In the genomic region with DNA sequence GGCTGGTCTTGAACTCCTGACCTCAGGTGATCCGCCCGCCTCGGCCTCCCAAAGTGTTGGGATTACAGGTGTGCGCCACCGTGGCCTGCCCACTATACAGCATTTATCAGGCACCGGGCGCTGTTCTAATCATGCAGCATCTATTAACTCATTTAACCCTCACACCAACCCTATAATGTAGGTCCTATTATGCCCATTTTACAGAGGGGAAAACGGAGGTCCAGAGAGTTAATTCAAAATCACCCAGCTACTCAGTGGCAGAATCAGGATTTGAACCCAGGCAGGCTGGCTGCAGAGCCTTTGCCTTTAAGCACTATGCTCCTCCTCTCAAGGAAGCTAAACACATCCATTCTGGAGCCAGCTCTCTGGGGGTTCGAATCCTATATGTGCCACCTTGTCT, we compare ENCODE assay signal across 23 cellular contexts. TPM values are rescaled to one million over a fixed set of nuclear protein-coding genes. Genes with fewer than 3 reads are reported as not detected.
DNase-seq lines count a peak whose midpoint lies in the region; ATAC-seq, FAIRE-seq and TF ChIP-seq lines count a peak whose summit lies in the region.
"Had no signal": no experiment of that assay in that cellular context is flagged by ENCODE, and none has a peak within 500 bp of the region (broad histone marks: within the 10 kb centered on the region; RNA-seq: fewer than 3 reads in every experiment).

No MANE protein-coding gene starts in this region.

- H3K79me2 ChIP-seq in HepG2 (ENCODE audit: insufficient read depth, low read length) (no peaks in the 10 kb centered on the region), K562 (ENCODE audit: control insufficient read depth, insufficient read depth, low read length) (no peaks in the 10 kb centered on the region)

- ATAC-seq in HepG2 (no peak), right lobe of liver (no peak), K562 (no peak), lower lobe of right lung (no peak), HG02678 (IDR thresholded peaks at IDR 0.05; ENCODE audit: unreplicated experiment) (no peak)
- ATAC-seq: GM23338, HCT116 had no signal

- BruUV-seq in HepG2 (replicated peaks; lab: Mats Ljungman, UMichigan) (no TSS peak), K562 (replicated peaks; lab: Mats Ljungman, UMichigan) (no TSS peak)

- H3K27me3 ChIP-seq in HepG2 (ENCODE audit: control insufficient read depth in 1 of 2, insufficient read depth in 2 of 2, low read length in 2 of 2): peaks cover 2 to 6% of the 10 kb centered on the region in 2 experiments; a peak in 1 of 5 replicates
- H3K27me3 ChIP-seq in right lobe of liver: no peaks in the 10 kb centered on the region
- H3K27me3 ChIP-seq in K562 (ENCODE audit: control insufficient read depth in 2 of 2, insufficient read depth in 2 of 2, low read length in 2 of 2): no peaks in the 10 kb centered on the region
- H3K27me3 ChIP-seq in lower lobe of right lung (ENCODE audit: low read depth): peaks cover 20% of the 10 kb centered on the region

- H3K9me3 ChIP-seq in HepG2 (ENCODE audit: low read length) (no peaks in the 10 kb centered on the region), right lobe of liver (no peaks in the 10 kb centered on the region), K562 (replicated peaks; ENCODE audit: control insufficient read depth, insufficient read depth, low read depth, low read length) (no peaks in the 10 kb centered on the region), lower lobe of right lung (no peaks in the 10 kb centered on the region)
- H3K9me3 ChIP-seq: BLaER1 had no signal

- H3K4me1 ChIP-seq in HepG2 (ENCODE audit: insufficient read depth, low read length) (no peaks in the 10 kb centered on the region), right lobe of liver (no peaks in the 10 kb centered on the region), K562 (replicated peaks in 1 of 2; ENCODE audit: control insufficient read depth in 2 of 2, insufficient read depth in 2 of 2, low read length in 2 of 2) (peaks cover 0 to 17% of the 10 kb centered on the region in 2 experiments; a peak in 2 of 5 replicates), lower lobe of right lung (peaks cover 4% of the 10 kb centered on the region)
- H3K4me1 ChIP-seq: BLaER1 had no signal

- no peak for DNase-seq in HepG2 (ENCODE audit: low spot score)
- no peak for DNase-seq in right lobe of liver
- no peak for DNase-seq in K562 (ENCODE audit: extremely low read depth in 1 of 4, low spot score in 3 of 4)
- peak; percentile 10 for DNase-seq in lower lobe of right lung
- DNase-seq in NCI-H446 treated with DMSO at 0.1 percent for 48 hours (lab: John Stamatoyannopoulos, UW): no peak
- no peak for DNase-seq in activated T-cell treated with anti-CD3 and anti-CD28 coated beads, Interleukin-2, amount 50 U/mL, for 1 hour
- DNase-seq: 8988T; Calu3; CD4-positive, alpha-beta memory T cell; COR-L47; DMS53; DMS79 treated with DMSO at 0.1 percent for 48 hours; GF-D8; H9; HFFc6 had no signal

- POLR2A ChIA-PET in HepG2 (lab: Yijun Ruan, JAX): no interaction called here
- POLR2A ChIA-PET in K562 (lab: Yijun Ruan, JAX): interaction anchor here (0.6 to 1.5 kb wide), 2 partner anchors 34 to 71 kb away, joined by 3 to 4 read pairs; no protein-coding TSS in a partner anchor

- no peaks in the 10 kb centered on the region for H3K36me3 ChIP-seq in HepG2 (replicated peaks in 1 of 2; ENCODE audit: control insufficient read depth in 1 of 2, insufficient read depth in 2 of 2, low read length in 2 of 2)
- no peaks in the 10 kb centered on the region for H3K36me3 ChIP-seq in right lobe of liver
- H3K36me3 ChIP-seq in K562 (ENCODE audit: control insufficient read depth, insufficient read depth, low read length): no peaks in the 10 kb centered on the region
- H3K36me3 ChIP-seq in lower lobe of right lung: no peaks in the 10 kb centered on the region
- H3K36me3 ChIP-seq: BLaER1 had no signal

- no peak overlapping the region for H3K27ac ChIP-seq in HepG2 (ENCODE audit: extremely low read length, insufficient read depth, low read length)
- H3K27ac ChIP-seq in right lobe of liver: no peak overlapping the region
- H3K27ac ChIP-seq in K562 (ENCODE audit: extremely low read depth, low read depth, low read length): no peak overlapping the region
- H3K27ac ChIP-seq in lower lobe of right lung: no peak overlapping the region
- H3K27ac ChIP-seq: BLaER1, C4-2B had no signal

- H3K4me2 ChIP-seq in HepG2 (ENCODE audit: low read depth, low read length): no peak overlapping the region
- H3K4me2 ChIP-seq in K562 (ENCODE audit: insufficient read depth, low read length): no peak overlapping the region
- H3K4me2 ChIP-seq: BLaER1, GM23338 had no signal

- TF ChIP-seq CTCF in HepG2 (CRISPR knock-in tag; IDR thresholded peaks at IDR 0.05) (no peak), right lobe of liver (IDR thresholded peaks at IDR 0.05) (no peak), K562 (IDR thresholded peaks at IDR 0.05 in 2 of 3, conservative IDR thresholded peaks at IDR 0.05 in 1 of 3; ENCODE audit: insufficient read depth in 2 of 3, low read depth in 1 of 3, low read length in 3 of 3) (no peak), lower lobe of right lung (IDR thresholded peaks at IDR 0.05) (no peak)

- no peak for TF ChIP-seq POLR2A in HepG2 (IDR thresholded peaks at IDR 0.05; ENCODE audit: insufficient read depth in 1 of 2, low read depth in 2 of 2, low read length in 2 of 2)
- TF ChIP-seq POLR2A in right lobe of liver (IDR thresholded peaks at IDR 0.05): no peak
- TF ChIP-seq POLR2A in K562 (conservative IDR thresholded peaks at IDR 0.05): no peak

- no peaks in the 10 kb centered on the region for H3K9me1 ChIP-seq in K562 (ENCODE audit: control insufficient read depth, insufficient read depth, low read length)

- no peak overlapping the region for H3K9ac ChIP-seq in HepG2 (ENCODE audit: insufficient read depth, low read depth, low read length)
- H3K9ac ChIP-seq in K562 (ENCODE audit: insufficient read depth in 1 of 2, low read depth in 2 of 2, low read length in 2 of 2): no peak overlapping the region
- H3K9ac ChIP-seq: BLaER1 had no signal

- CTCF ChIA-PET in HepG2 (lab: Yijun Ruan, JAX; ENCODE audit: low intra/inter-chr PET ratio, low total read pairs) (no interaction called here), K562 (lab: Yijun Ruan, JAX; ENCODE audit: low intra/inter-chr PET ratio) (no interaction called here)

- no peak for FAIRE-seq in HepG2 (lab: Jason Lieb, UNC)
- FAIRE-seq in K562 (lab: Jason Lieb, UNC): no peak
- FAIRE-seq: GM12891, GM18507 had no signal

- TF ChIP-seq EP300 in HepG2 (IDR thresholded peaks at IDR 0.05; ENCODE audit: low read depth in 2 of 2, low read length in 2 of 2) (no peak), HepG2 (CRISPR knock-in tag; IDR thresholded peaks at IDR 0.05; ENCODE audit: borderline replicate concordance) (no peak), K562 (IDR thresholded peaks at IDR 0.05; ENCODE audit: low read length) (no peak)

- H2AFZ ChIP-seq in HepG2 (ENCODE audit: low read length): no peak overlapping the region
- H2AFZ ChIP-seq in K562 (ENCODE audit: low read depth, low read length): no peak overlapping the region
- H2AFZ ChIP-seq: GM23338 had no signal

- TF ChIP-seq RAD21 in HepG2 (CRISPR knock-in tag; IDR thresholded peaks at IDR 0.05) (no peak), K562 (CRISPR knock-in tag; conservative IDR thresholded peaks at IDR 0.05 in 1 of 2, IDR thresholded peaks at IDR 0.05 in 1 of 2) (no peak)

- H4K20me1 ChIP-seq in HepG2 (ENCODE audit: insufficient read depth, low read length) (no peaks in the 10 kb centered on the region), K562 (replicated peaks; ENCODE audit: control insufficient read depth, insufficient read depth, low read length) (no peaks in the 10 kb centered on the region)
- H4K20me1 ChIP-seq: BLaER1 had no signal

- intact Hi-C loops in HepG2 (cut with micrococcal nuclease; ENCODE audit: unreplicated experiment): no loop called here
- intact Hi-C loops in right lobe of liver (cut with DNase I): no loop called here
- intact Hi-C loops in K562 (cut with micrococcal nuclease): no loop called here
- intact Hi-C loops in lower lobe of right lung (cut with DNase I): no loop called here

- in situ Hi-C loops in HepG2 (cut with HindIII; ENCODE audit: extremely low pct_ligation_motif_present, low pct_unique_long_range_greater_than_20kb) (no loop called here), K562 (cut with MboI) (no loop called here)

- H3K4me3 ChIP-seq in HepG2 (replicated peaks in 1 of 3; ENCODE audit: insufficient read depth in 1 of 3, low read depth in 2 of 3, low read length in 3 of 3) (no peak overlapping the region), right lobe of liver (no peak overlapping the region), K562 (no peak overlapping the region), lower lobe of right lung (no peak overlapping the region)
- H3K4me3 ChIP-seq: BLaER1, GM23338 had no signal

- 70% methylated on average over 9 of the region's 9 CpGs for WGBS in HepG2 (ENCODE audit: low lambda C conversion rate)
- WGBS in right lobe of liver (ENCODE audit: insufficient coverage, low coverage, low lambda C conversion rate, missing lambda C conversion rate): 83% methylated on average over 9 of the region's 9 CpGs
- WGBS in K562 (ENCODE audit: insufficient coverage, low coverage, missing lambda C conversion rate): 79% methylated on average over 9 of the region's 9 CpGs

RNA-seq across cellular contexts. Expression of a gene that starts 54.3 kb away (rescaled TPM):
- 0.89 TPM in 1 of 2 replicates, not detected in the other for total RNA-seq in HepG2 (2016; rRNA removed; fragmentation: Illumina TruSeq; extraction: Trizol)
- total RNA-seq in HepG2 (2016; cell fraction: cytosol; rRNA removed; fragmentation: Illumina TruSeq; extraction: Trizol; ENCODE audit: low read depth): not detected in 2 replicates
- total RNA-seq in HepG2 (2016; cell fraction: insoluble cytoplasmic fraction; rRNA removed; fragmentation: Illumina TruSeq; extraction: Trizol): 0.39 and 0.41 TPM in 2 replicates
- total RNA-seq in HepG2 (2016; cell fraction: membrane; rRNA removed; fragmentation: Illumina TruSeq; extraction: Trizol): 0.19 and 0.62 TPM in 2 replicates
- 0.60 TPM in 1 of 2 replicates, not detected in the other for total RNA-seq in HepG2 (2016; cell fraction: nucleus; rRNA removed; fragmentation: Illumina TruSeq; extraction: Trizol)
- 0.24 and 0.35 TPM in 2 replicates for polyA plus RNA-seq in HepG2 (2011; rRNA removed)
- polyA plus RNA-seq in HepG2 (2011; cell fraction: cytosol; rRNA removed): 0.05 and 0.31 TPM in 2 replicates
- polyA plus RNA-seq in HepG2 (2011; cell fraction: nucleus; rRNA removed): 2.1 and 2.6 TPM in 2 replicates
- 0.44 and 0.64 TPM in 2 replicates for polyA plus RNA-seq in HepG2 (2012)
- not detected in 2 replicates for polyA plus RNA-seq in HepG2 (2016; cell fraction: cytosol; fragmentation: Illumina TruSeq; extraction: Trizol; ENCODE audit: low read depth)
- polyA plus RNA-seq in HepG2 (2016; cell fraction: insoluble cytoplasmic fraction; fragmentation: Illumina TruSeq; extraction: Trizol; ENCODE audit: low read depth): 0.52 TPM in 1 of 2 replicates, not detected in the other
- polyA plus RNA-seq in HepG2 (2016; cell fraction: membrane; fragmentation: Illumina TruSeq; extraction: Trizol; ENCODE audit: low read depth): not detected in 2 replicates
- polyA plus RNA-seq in HepG2 (2016; cell fraction: nucleus; fragmentation: Illumina TruSeq; extraction: Trizol; ENCODE audit: insufficient read depth, low read depth): 1.4 and 3.1 TPM in 2 replicates
- 0.91 TPM in 1 of 2 replicates, not detected in the other for polyA minus RNA-seq in HepG2 (2011; rRNA and poly(A)+ RNA removed; ENCODE audit: low replicate concordance)
- polyA minus RNA-seq in HepG2 (2011; cell fraction: cytosol; rRNA and poly(A)+ RNA removed): not detected in 2 replicates
- polyA minus RNA-seq in HepG2 (2011; cell fraction: nucleus; rRNA and poly(A)+ RNA removed): not detected in 2 replicates
- total RNA-seq in right lobe of liver: 1 to 10 TPM in 5 of 6 experiments, under 1 TPM in 1; 0.93 to 3.1 (median 2.0) TPM
- total RNA-seq in K562 (2011; cell fraction: chromatin; rRNA removed; ENCODE audit: low replicate concordance): 1.7 and 3.2 TPM in 2 replicates
- total RNA-seq in K562 (2011; cell fraction: nucleolus; rRNA removed): 0.83 and 1.8 TPM in 2 replicates
- 0.92 and 2.5 TPM in 2 replicates for total RNA-seq in K562 (2011; cell fraction: nucleoplasm; rRNA removed)
- 0.65 TPM in 1 of 2 replicates, not detected in the other for total RNA-seq in K562 (2014; rRNA removed)
- total RNA-seq in K562 (2014; rRNA removed; fragmentation: Illumina TruSeq; extraction: Trizol): 0.47 TPM in 1 of 2 replicates, not detected in the other
- 0.14 and 0.38 TPM in 2 replicates for total RNA-seq in K562 (2015; rRNA removed; fragmentation: Illumina TruSeq; extraction: Trizol)
- total RNA-seq in K562 (2021): 3.0 and 3.2 TPM in 2 replicates
- 0.39 and 0.81 TPM in 2 replicates for polyA plus RNA-seq in K562 (2011; rRNA removed)
- 0.50 and 0.69 TPM in 2 replicates for polyA plus RNA-seq in K562 (2011; cell fraction: cytosol; rRNA removed)
- polyA plus RNA-seq in K562 (2011; cell fraction: nucleus; rRNA removed): 2.9 and 4.0 TPM in 2 replicates
- polyA plus RNA-seq in K562 (2012): 0.57 and 1.1 TPM in 2 replicates
- polyA plus RNA-seq in K562 (2014; fragmentation: Illumina TruSeq; extraction: Trizol): 0.31 and 0.61 TPM in 2 replicates
- 1 to 10 TPM in 1 of 2 experiments, under 1 TPM in 1; 0.99 to 1.4 TPM for polyA plus RNA-seq in K562 (2014; fragmentation: Nextera tagmentation; extraction: Ambion mirVana)
- polyA plus RNA-seq in K562 (2014; rRNA removed): 0.50 and 0.99 TPM in 2 replicates
- 0.27 and 0.91 TPM in 2 replicates for polyA minus RNA-seq in K562 (2011; rRNA and poly(A)+ RNA removed)
- polyA minus RNA-seq in K562 (2011; cell fraction: cytosol; rRNA and poly(A)+ RNA removed): not detected in 2 replicates
- 0.56 and 2.3 TPM in 2 replicates for polyA minus RNA-seq in K562 (2011; cell fraction: nucleus; rRNA and poly(A)+ RNA removed)
- total RNA-seq in lower lobe of right lung: 11.4 TPM
- total RNA-seq: Calu3, G401 had no signal

RNA-seq across cellular contexts. Expression of a gene that starts 55.5 kb away (rescaled TPM):
- total RNA-seq in HepG2 (2016; rRNA removed; fragmentation: Illumina TruSeq; extraction: Trizol) (258 and 351 TPM in 2 replicates), right lobe of liver (100 to 1,000 TPM in 4 of 6 experiments, 10 to 100 TPM in 2; 86.3 to 305 (median 116) TPM), K562 (2014; rRNA removed) (733 and 769 TPM in 2 replicates), K562 (2014; rRNA removed; fragmentation: Illumina TruSeq; extraction: Trizol) (363 and 429 TPM in 2 replicates), K562 (2015; rRNA removed; fragmentation: Illumina TruSeq; extraction: Trizol) (589 and 623 TPM in 2 replicates), K562 (2021) (686 and 693 TPM in 2 replicates), lower lobe of right lung (229 TPM)
- 100 and 104 TPM in 2 replicates for total RNA-seq in HepG2 (2016; cell fraction: cytosol; rRNA removed; fragmentation: Illumina TruSeq; extraction: Trizol; ENCODE audit: low read depth)
- 260 and 364 TPM in 2 replicates for total RNA-seq in HepG2 (2016; cell fraction: insoluble cytoplasmic fraction; rRNA removed; fragmentation: Illumina TruSeq; extraction: Trizol)
- 174 and 175 TPM in 2 replicates for total RNA-seq in HepG2 (2016; cell fraction: membrane; rRNA removed; fragmentation: Illumina TruSeq; extraction: Trizol)
- total RNA-seq in HepG2 (2016; cell fraction: nucleus; rRNA removed; fragmentation: Illumina TruSeq; extraction: Trizol): 92.4 TPM in 2 replicates
- polyA plus RNA-seq in HepG2 (2011; rRNA removed) (179 and 230 TPM in 2 replicates), K562 (2011; rRNA removed) (387 and 460 TPM in 2 replicates), K562 (2014; fragmentation: Illumina TruSeq; extraction: Trizol) (1,607 and 1,827 TPM in 2 replicates), K562 (2014; fragmentation: Nextera tagmentation; extraction: Ambion mirVana) (1,000 to 10,000 TPM; 1,193 to 1,486 TPM), K562 (2014; rRNA removed) (798 and 985 TPM in 2 replicates)
- 271 and 427 TPM in 2 replicates for polyA plus RNA-seq in HepG2 (2011; cell fraction: cytosol; rRNA removed)
- polyA plus RNA-seq in HepG2 (2011; cell fraction: nucleus; rRNA removed): 210 and 224 TPM in 2 replicates
- 171 and 172 TPM in 2 replicates for polyA plus RNA-seq in HepG2 (2012)
- polyA plus RNA-seq in HepG2 (2016; cell fraction: cytosol; fragmentation: Illumina TruSeq; extraction: Trizol; ENCODE audit: low read depth): 106 and 109 TPM in 2 replicates
- polyA plus RNA-seq in HepG2 (2016; cell fraction: insoluble cytoplasmic fraction; fragmentation: Illumina TruSeq; extraction: Trizol; ENCODE audit: low read depth): 349 and 386 TPM in 2 replicates
- polyA plus RNA-seq in HepG2 (2016; cell fraction: membrane; fragmentation: Illumina TruSeq; extraction: Trizol; ENCODE audit: low read depth): 161 and 168 TPM in 2 replicates
- 163 and 169 TPM in 2 replicates for polyA plus RNA-seq in HepG2 (2016; cell fraction: nucleus; fragmentation: Illumina TruSeq; extraction: Trizol; ENCODE audit: insufficient read depth, low read depth)
- 199 and 296 TPM in 2 replicates for polyA minus RNA-seq in HepG2 (2011; rRNA and poly(A)+ RNA removed; ENCODE audit: low replicate concordance)
- 94.6 and 127 TPM in 2 replicates for polyA minus RNA-seq in HepG2 (2011; cell fraction: cytosol; rRNA and poly(A)+ RNA removed)
- 43.4 and 51.5 TPM in 2 replicates for polyA minus RNA-seq in HepG2 (2011; cell fraction: nucleus; rRNA and poly(A)+ RNA removed)
- 131 and 282 TPM in 2 replicates for total RNA-seq in K562 (2011; cell fraction: chromatin; rRNA removed; ENCODE audit: low replicate concordance)
- 236 and 263 TPM in 2 replicates for total RNA-seq in K562 (2011; cell fraction: nucleolus; rRNA removed)
- total RNA-seq in K562 (2011; cell fraction: nucleoplasm; rRNA removed): 210 and 273 TPM in 2 replicates
- polyA plus RNA-seq in K562 (2011; cell fraction: cytosol; rRNA removed): 1,168 and 1,898 TPM in 2 replicates
- polyA plus RNA-seq in K562 (2011; cell fraction: nucleus; rRNA removed): 374 and 383 TPM in 2 replicates
- 971 and 1,007 TPM in 2 replicates for polyA plus RNA-seq in K562 (2012)
- polyA minus RNA-seq in K562 (2011; rRNA and poly(A)+ RNA removed): 447 and 499 TPM in 2 replicates
- polyA minus RNA-seq in K562 (2011; cell fraction: cytosol; rRNA and poly(A)+ RNA removed): 339 and 351 TPM in 2 replicates
- polyA minus RNA-seq in K562 (2011; cell fraction: nucleus; rRNA and poly(A)+ RNA removed): 64.2 and 164 TPM in 2 replicates
